In genomic region chr4:34279011-34279410, GRCh38 we compare ENCODE assay signal across 36 cellular contexts.
"Had no signal": no experiment of that assay in that cellular context is flagged by ENCODE, and none has a peak within 500 bp of the region (broad histone marks: within the 10 kb centered on the region; RNA-seq: fewer than 3 reads in every experiment).

No MANE protein-coding gene starts in this region.

- H3K27ac ChIP-seq: KMS-11 had no signal

- H3K9ac ChIP-seq: KMS-11 had no signal

- H3K27me3 ChIP-seq: MG63 had no signal

- H3K9me3 ChIP-seq: MG63 had no signal

- H3K4me3 ChIP-seq: MG63 had no signal

- DNase-seq: Karpas-422, Kasumi-1, MG63, MM.1S, MV-4-11, NCI-H1048, NCI-H1092, NCI-H1092 treated with DMSO at 0.1 percent for 48 hours, NCI-H1105, NCI-H1105 treated with DMSO at 0.1 percent for 48 hours, NCI-H1417, NCI-H1417 treated with DMSO at 0.1 percent for 48 hours, NCI-H1436, NCI-H1436 treated with DMSO at 0.1 percent for 48 hours, NCI-H146, NCI-H1694, NCI-H1694 treated with DMSO at 0.1 percent for 48 hours, NCI-H187, NCI-H187 treated with DMSO at 0.1 percent for 48 hours, NCI-H1930, NCI-H2029, NCI-H2029 treated with DMSO at 0.1 percent for 48 hours, NCI-H2081, NCI-H2081 treated with DMSO at 0.1 percent for 48 hours, NCI-H2107, NCI-H2171, NCI-H2171 treated with DMSO at 0.1 percent for 48 hours, NCI-H2227 treated with DMSO at 0.1 percent for 48 hours, NCI-H226, NCI-H345, NCI-H446, NCI-H446 treated with DMSO at 0.1 percent for 48 hours, NCI-H510A, NCI-H510A treated with DMSO at 0.1 percent for 48 hours, NCI-H524 had no signal

- H3K36me3 ChIP-seq: MG63 had no signal

- H3K4me2 ChIP-seq: KMS-11 had no signal
